15 cellular contexts compared by ENCODE assay signal in the genomic region with DNA sequence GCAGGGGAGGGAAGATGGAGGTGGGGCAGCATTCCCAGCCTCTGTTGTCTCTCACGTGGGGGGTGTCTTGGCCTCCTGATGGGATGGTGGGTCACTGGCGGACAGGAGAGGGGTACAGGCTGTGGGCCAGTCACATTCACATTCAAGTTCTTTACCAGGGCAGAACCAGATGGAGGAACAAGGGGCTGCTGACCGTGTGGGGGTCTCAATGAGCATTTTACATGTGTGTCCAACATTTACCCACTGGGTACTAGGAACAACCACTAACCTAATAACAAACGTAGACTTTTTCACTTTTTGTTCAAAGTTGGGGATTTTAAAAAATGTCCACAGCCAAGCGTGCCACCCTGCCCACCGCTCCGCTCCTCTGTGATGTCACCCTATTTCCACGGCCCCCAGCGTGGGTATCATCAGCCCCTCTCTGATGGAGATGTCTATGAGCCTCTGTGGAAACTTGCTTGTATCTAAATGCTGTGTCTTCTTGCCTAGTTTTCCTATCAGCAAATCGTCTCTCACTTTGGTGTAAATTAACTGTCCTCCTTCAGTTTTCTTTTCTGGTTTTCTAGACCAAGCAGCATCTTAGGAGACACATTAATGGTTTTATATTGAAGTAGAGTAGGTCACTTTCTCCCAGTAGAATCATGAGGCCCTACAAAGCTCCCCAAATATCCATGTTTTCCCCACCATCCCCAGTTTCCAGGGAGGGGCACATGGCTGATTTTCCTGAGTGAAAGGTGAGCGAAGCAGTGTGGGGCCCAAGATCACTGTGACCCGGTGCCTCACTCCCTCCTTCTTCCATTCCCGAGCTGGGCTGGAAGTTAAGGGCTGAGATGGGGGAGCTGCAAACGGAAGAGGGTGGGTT.
"Had no signal": no experiment of that assay in that cellular context is flagged by ENCODE, and none has a peak within 500 bp of the region (broad histone marks: within the 10 kb centered on the region; RNA-seq: fewer than 3 reads in every experiment).

No MANE protein-coding gene starts in this region.

- H3K27me3 Mint-ChIP-seq: central memory CD8-positive, alpha-beta T cell; memory B cell had no signal

- DNase-seq: activated gamma-delta T cell; activated naive CD8-positive, alpha-beta T cell treated with anti-CD3 and anti-CD28 coated beads for 36 hours; activated T-cell treated with anti-CD3 and anti-CD28 coated beads, Interleukin-2, amount 50 U/mL, for 72 hours; effector memory CD8-positive, alpha-beta T cell; mucosa of descending colon; naive thymus-derived CD4-positive, alpha-beta T cell; retina; stimulated activated CD4-positive, alpha-beta T cell treated with anti-CD3 and anti-CD28 coated beads, Interleukin-15, amount 100 ng/mL, for 24 hours; stimulated activated CD4-positive, alpha-beta T cell treated with anti-CD3 and anti-CD28 coated beads, Interleukin-4, amount 100 ng/mL, for 24 hours; stimulated activated naive CD4-positive, alpha-beta T cell; substantia nigra had no signal

- H3K36me3 Mint-ChIP-seq: activated naive CD8-positive, alpha-beta T cell treated with anti-CD3 and anti-CD28 coated beads for 36 hours; brain; memory B cell; naive thymus-derived CD4-positive, alpha-beta T cell had no signal

- H3K9me3 Mint-ChIP-seq: activated naive CD8-positive, alpha-beta T cell treated with anti-CD3 and anti-CD28 coated beads for 36 hours; activated T-cell treated with anti-CD3 and anti-CD28 coated beads, Interleukin-2, amount 50 U/mL, for 72 hours; central memory CD8-positive, alpha-beta T cell; dendritic cell treated with granulocyte-macrophage colony-stimulating factor and Interleukin-4, amounts not matched to agents 40 ng/mL and 50 ng/mL, for 4 days; effector memory CD8-positive, alpha-beta T cell; memory B cell had no signal

- H3K27ac Mint-ChIP-seq: activated naive CD8-positive, alpha-beta T cell treated with anti-CD3 and anti-CD28 coated beads for 36 hours; activated T-cell treated with anti-CD3 and anti-CD28 coated beads, Interleukin-2, amount 50 U/mL, for 72 hours; dendritic cell treated with granulocyte-macrophage colony-stimulating factor and Interleukin-4, amounts not matched to agents 40 ng/mL and 50 ng/mL, for 4 days; effector memory CD8-positive, alpha-beta T cell; memory B cell; naive thymus-derived CD4-positive, alpha-beta T cell had no signal

- ATAC-seq: activated T-cell treated with anti-CD3 and anti-CD28 coated beads, Interleukin-2, amount 50 U/mL, for 72 hours; effector memory CD8-positive, alpha-beta T cell; mucosa of descending colon; naive thymus-derived CD4-positive, alpha-beta T cell had no signal

- H3K4me3 Mint-ChIP-seq: activated naive CD8-positive, alpha-beta T cell treated with anti-CD3 and anti-CD28 coated beads for 36 hours; activated T-cell treated with anti-CD3 and anti-CD28 coated beads, Interleukin-2, amount 50 U/mL, for 72 hours; brain; central memory CD8-positive, alpha-beta T cell; dendritic cell treated with granulocyte-macrophage colony-stimulating factor and Interleukin-4, amounts not matched to agents 40 ng/mL and 50 ng/mL, for 4 days; effector memory CD8-positive, alpha-beta T cell; memory B cell; naive thymus-derived CD4-positive, alpha-beta T cell had no signal

- H3K4me1 Mint-ChIP-seq: activated naive CD8-positive, alpha-beta T cell treated with anti-CD3 and anti-CD28 coated beads for 36 hours; central memory CD8-positive, alpha-beta T cell; memory B cell had no signal
